ENCODE assay signal across 8 cellular contexts in the genomic region with DNA sequence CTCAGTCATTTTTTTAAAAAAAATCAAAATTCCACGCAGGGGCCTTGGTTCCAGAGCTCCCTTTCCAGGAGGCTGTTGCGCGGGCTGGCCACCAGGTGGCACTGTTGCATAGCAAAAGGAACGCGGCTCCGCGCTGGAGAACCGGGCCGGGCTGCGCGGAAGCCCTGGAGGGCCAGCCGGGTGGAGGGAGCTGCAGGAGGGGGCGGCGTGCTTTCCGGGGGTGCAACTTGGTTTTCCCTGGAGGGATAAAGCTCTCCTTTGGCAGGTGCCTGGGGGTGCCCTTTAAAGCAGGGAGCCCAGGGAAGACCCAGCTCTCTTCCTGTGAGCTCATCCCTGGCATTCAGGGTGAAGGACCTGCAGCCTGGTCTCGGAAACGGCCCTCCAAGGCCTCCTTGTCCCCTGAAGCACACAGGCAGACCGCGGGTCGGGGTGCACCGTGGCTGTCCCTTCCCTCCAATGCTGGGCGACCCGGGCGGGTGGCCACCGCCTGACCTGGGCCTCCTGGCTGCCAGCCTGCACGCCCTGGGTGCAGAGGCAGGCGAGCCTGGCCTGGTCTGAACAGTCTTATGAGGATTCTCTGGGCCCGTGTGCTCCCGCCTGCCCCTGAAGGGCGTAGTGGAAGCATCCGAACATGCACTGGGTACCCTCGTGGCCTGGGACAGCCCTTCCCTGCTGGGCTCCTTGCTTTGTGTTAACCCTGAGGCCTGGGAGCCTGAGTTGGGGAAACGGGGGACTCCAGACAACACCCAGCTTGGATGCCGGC. TPM values are rescaled to one million over a fixed set of nuclear protein-coding genes. Genes with fewer than 3 reads are reported as not detected.
DNase-seq lines count a peak whose midpoint lies in the region; ATAC-seq and TF ChIP-seq lines count a peak whose summit lies in the region.

No MANE protein-coding gene starts in this region.

- H3K9ac ChIP-seq in BLaER1 = no peak overlapping the region

- no peak for ATAC-seq in GM18520 (IDR thresholded peaks at IDR 0.05; ENCODE audit: unreplicated experiment)

- no peaks in the 10 kb centered on the region; the same call in 1 of the 2 replicates for H4K20me1 ChIP-seq in BLaER1

- H3K27ac ChIP-seq in BLaER1 = no peak overlapping the region
- no peak overlapping the region for H3K27ac ChIP-seq in RWPE1
- no peak overlapping the region for H3K27ac ChIP-seq in ovary
- H3K27ac ChIP-seq in transverse colon = no peak overlapping the region

- intact Hi-C loops in ovary (cut with DNase I) = loop anchor here in 3 of 4 donors (5.0 to 10.0 kb wide), 4 partner anchors 39 to 502 kb away; a partner anchor contains a TSS
- intact Hi-C loops in transverse colon (cut with DNase I; ENCODE audit: low total_unique reads) = loop anchor here (5.0 kb wide), 1 partner anchor 179 kb away; a partner anchor contains a TSS

- TF ChIP-seq POLR2A in ovary (IDR thresholded peaks at IDR 0.05) = no peak
- no peak for TF ChIP-seq POLR2A in transverse colon (IDR thresholded peaks at IDR 0.05)

- CTCF ChIA-PET in RWPE1 (lab: Yijun Ruan, JAX) = interaction anchor here (0.5 to 4.1 kb wide), 55 partner anchors 10 to 767 kb away, joined by 3 to 62 read pairs (median 4); a partner anchor contains a TSS

- TF ChIP-seq EP300 in ovary (IDR thresholded peaks at IDR 0.05) (no peak), transverse colon (IDR thresholded peaks at IDR 0.05; ENCODE audit: low read depth) (no peak)

- POLR2A ChIA-PET in RWPE1 (lab: Yijun Ruan, JAX; ENCODE audit: low non-redundant PET) = interaction anchor here (0.6 to 0.7 kb wide), 2 partner anchors 91 to 724 kb away, joined by 3 to 4 read pairs; no protein-coding TSS in a partner anchor

- H3K27me3 ChIP-seq in BLaER1 (no peaks in the 10 kb centered on the region), H7 (ENCODE audit: control insufficient read depth, insufficient read depth, low read length) (peaks cover 3% of the 10 kb centered on the region; the same call in 1 of the 2 replicates), ovary (no peaks in the 10 kb centered on the region), transverse colon (peaks cover 22% of the 10 kb centered on the region)

- 34 to 36% (median 34%) methylated on average over 31 to 34 of the region's 34 CpGs for WGBS in ovary, 3 donors
- 35% methylated on average over 34 of the region's 34 CpGs; no CpG with 5 or more reads in 1 of the 2 donors for WGBS in transverse colon (ENCODE audit: low coverage in 1 of 2), 2 donors

- H3K4me1 ChIP-seq in BLaER1 = peaks cover 50% of the 10 kb centered on the region
- H3K4me1 ChIP-seq in ovary (ENCODE audit: insufficient read depth) = no peaks in the 10 kb centered on the region
- H3K4me1 ChIP-seq in transverse colon = peaks cover 0 to 3% (median 0%) of the 10 kb centered on the region in 4 donors

- DNase-seq in H7 = peak; percentile 97
- peak; percentile 77 for DNase-seq in RWPE1 (ENCODE audit: low spot score)
- peak; percentile 54 for DNase-seq in activated gamma-delta T cell (lab: John Stamatoyannopoulos, UW)
- peak; percentile 49 for DNase-seq in globus pallidus (ENCODE audit: low spot score)
- DNase-seq in ovary = peak; percentile 62 to 85 (median 77)
- DNase-seq in transverse colon = peak; percentile 77

- in situ Hi-C loops in transverse colon (cut with MboI; ENCODE audit: low pct_ligation_motif_present in 1 of 4, low pct_unique_long_range_greater_than_20kb in 1 of 4, low sequenced_read_pairs in 3 of 4) = loop anchor here in 1 of 4 donors (10.0 kb wide), 1 partner anchor 502 kb away; no protein-coding TSS in a partner anchor

- no peaks in the 10 kb centered on the region for H3K36me3 ChIP-seq in BLaER1
- H3K36me3 ChIP-seq in H7 (replicated peaks; ENCODE audit: control insufficient read depth, insufficient read depth, low read length) = no peaks in the 10 kb centered on the region
- no peaks in the 10 kb centered on the region for H3K36me3 ChIP-seq in ovary
- no peaks in the 10 kb centered on the region for H3K36me3 ChIP-seq in transverse colon

- TF ChIP-seq CTCF in RWPE1 (conservative IDR thresholded peaks at IDR 0.05; ENCODE audit: low read depth) = peak; percentile 91
- TF ChIP-seq CTCF in ovary (IDR thresholded peaks at IDR 0.05) = peak; percentile 81 to 91 (median 84)
- TF ChIP-seq CTCF in transverse colon (IDR thresholded peaks at IDR 0.05) = peak; percentile 95 to 99 (median 98)

- no peaks in the 10 kb centered on the region for H3K9me3 ChIP-seq in BLaER1
- H3K9me3 ChIP-seq in ovary = no peaks in the 10 kb centered on the region
- no peaks in the 10 kb centered on the region for H3K9me3 ChIP-seq in transverse colon

- H3K4me2 ChIP-seq in BLaER1 = peak overlapping the region; percentile 71

- H3K4me3 ChIP-seq in BLaER1 (no peak overlapping the region), H7 (ENCODE audit: insufficient read depth, low read depth, low read length) (peak overlapping the region; percentile 32), ovary (no peak overlapping the region), transverse colon (no peak overlapping the region)

RNA-seq across cellular contexts. Expression of a gene that starts 23.4 kb away (rescaled TPM):
- total RNA-seq in H7 (2014; rRNA removed; shearing (Covaris generic)) = not detected in 2 replicates
- total RNA-seq in ovary (not detected), transverse colon (not detected)
- not detected for polyA plus RNA-seq in ovary

RNA-seq across cellular contexts. Expression of a gene that starts 31.0 kb away (rescaled TPM):
- not detected in 2 replicates for total RNA-seq in H7 (2014; rRNA removed; shearing (Covaris generic))
- not detected for total RNA-seq in ovary
- not detected for polyA plus RNA-seq in ovary
- not detected for total RNA-seq in transverse colon

RNA-seq across cellular contexts. Expression of a gene that starts 44.0 kb away (rescaled TPM):
- not detected in 2 replicates for total RNA-seq in H7 (2014; rRNA removed; shearing (Covaris generic))
- total RNA-seq in ovary = not detected
- not detected for polyA plus RNA-seq in ovary
- not detected for total RNA-seq in transverse colon

RNA-seq across cellular contexts. Expression of a gene that starts 44.7 kb away (rescaled TPM):
- total RNA-seq in H7 (2014; rRNA removed; shearing (Covaris generic)) = not detected in 2 replicates
- total RNA-seq in ovary = not detected
- polyA plus RNA-seq in ovary = not detected
- not detected for total RNA-seq in transverse colon

RNA-seq across cellular contexts. Expression of a gene that starts 54.9 kb away (rescaled TPM):
- not detected in 2 replicates for total RNA-seq in H7 (2014; rRNA removed; shearing (Covaris generic))
- not detected for total RNA-seq in ovary
- polyA plus RNA-seq in ovary = not detected
- not detected for total RNA-seq in transverse colon
